In the genomic region with DNA sequence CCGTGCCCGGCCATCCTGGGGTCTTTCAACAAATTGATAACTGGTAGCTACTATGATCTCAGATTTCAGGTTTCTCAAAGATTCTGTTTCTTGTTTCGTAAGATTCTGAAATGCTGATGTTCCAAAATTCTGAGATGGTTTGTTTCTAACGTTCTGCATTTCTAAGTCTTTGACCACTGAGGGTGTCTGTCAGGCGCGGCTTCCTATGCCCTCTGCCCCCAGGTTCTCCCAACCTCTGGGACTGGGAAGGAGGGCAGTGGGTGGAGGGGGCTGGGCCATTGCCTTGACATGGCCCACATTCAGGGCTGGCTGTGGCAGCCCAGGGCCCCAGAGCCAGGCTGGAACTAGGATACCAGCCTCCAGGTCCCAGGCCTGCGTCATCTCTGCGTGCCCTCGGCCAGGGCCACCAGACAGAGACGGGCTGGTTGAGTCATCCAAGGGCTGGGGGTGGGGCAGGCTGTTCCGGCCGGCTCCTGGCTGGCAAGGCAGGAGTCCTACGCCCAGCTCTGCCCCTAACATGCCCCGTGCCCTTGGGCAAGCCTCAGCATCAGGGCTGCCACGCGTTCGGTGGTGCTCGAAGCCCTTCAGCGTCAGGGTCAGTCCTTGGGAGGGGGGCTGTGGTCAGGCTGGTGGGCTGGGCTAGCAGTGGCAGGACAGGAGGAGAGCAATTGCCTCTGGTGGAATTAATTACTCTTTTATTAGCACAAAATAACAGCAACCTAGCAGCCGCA, we compare ENCODE assay signal across 8 cellular contexts. TPM values are rescaled to one million over a fixed set of nuclear protein-coding genes. Genes with fewer than 3 reads are reported as not detected.
DNase-seq lines count a peak whose midpoint lies in the region; ATAC-seq, FAIRE-seq and TF ChIP-seq lines count a peak whose summit lies in the region.

No MANE protein-coding gene starts in this region.

- FAIRE-seq in keratinocyte (lab: Jason Lieb, UNC), result peak; percentile 26

- peak overlapping the region; percentile 58 for H3K9ac ChIP-seq in keratinocyte (ENCODE audit: control insufficient read depth, extremely low read depth, insufficient read depth, low read length)

- peak; percentile 90 for DNase-seq in BE2C
- DNase-seq in keratinocyte (ENCODE audit: low read depth, low spot score), result no peak
- DNase-seq in stimulated activated naive CD8-positive, alpha-beta T cell treated with anti-CD3 and anti-CD28 coated beads, Interleukin-15, amount 100 ng/mL, for 72 hours, result no peak
- no peak for DNase-seq in KG1 (lab: John Stamatoyannopoulos, UW)

- H3K4me2 ChIP-seq in keratinocyte (ENCODE audit: control insufficient read depth, extremely low read depth, insufficient read depth, low read depth, low read length), result peak overlapping the region; percentile 60

- peak overlapping the region; percentile 89 to 96 (median 96) for H3K27ac Mint-ChIP-seq in IgD-negative memory B cell
- peak overlapping the region in 1 of 2 donors; percentile 99 for H3K27ac Mint-ChIP-seq in stimulated activated naive CD8-positive, alpha-beta T cell treated with anti-CD3 and anti-CD28 coated beads, Interleukin-15, amount 100 ng/mL, for 72 hours

- TF ChIP-seq CTCF in BE2C (IDR thresholded peaks at IDR 0.05; ENCODE audit: low read depth, low read length), result no peak
- TF ChIP-seq CTCF in keratinocyte (optimal IDR thresholded peaks at IDR 0.05 in 1 of 3, IDR thresholded peaks at IDR 0.05 in 1 of 3, conservative IDR thresholded peaks at IDR 0.05 in 1 of 3; ENCODE audit: extremely low read depth in 1 of 3, insufficient read depth in 2 of 3, low read length in 3 of 3), result no peak

- no peaks in the 10 kb centered on the region for H3K36me3 Mint-ChIP-seq in IgD-negative memory B cell

- H3K79me2 ChIP-seq in keratinocyte (ENCODE audit: control insufficient read depth, insufficient read depth, low read length), result no peaks in the 10 kb centered on the region

- dilution Hi-C loops in keratinocyte (cut with MboI; ENCODE audit: extremely low pct_ligation_motif_present, low sequenced_read_pairs), result no loop called here

- H3K9me3 ChIP-seq in BE2C (no peaks in the 10 kb centered on the region), keratinocyte (ENCODE audit: control insufficient read depth, low read depth, low read length) (no peaks in the 10 kb centered on the region)

- H2AFZ ChIP-seq in keratinocyte (ENCODE audit: control insufficient read depth, low read length), result peak overlapping the region; percentile 64

- H3K4me1 Mint-ChIP-seq in IgD-negative memory B cell, result peaks cover 22 to 34% (median 34%) of the 10 kb centered on the region in 3 donors
- H3K4me1 Mint-ChIP-seq in stimulated activated naive CD8-positive, alpha-beta T cell treated with anti-CD3 and anti-CD28 coated beads, Interleukin-15, amount 100 ng/mL, for 72 hours, result peaks cover 55% of the 10 kb centered on the region

- H3K4me1 ChIP-seq in BE2C, result peaks cover 8% of the 10 kb centered on the region
- peaks cover 25% of the 10 kb centered on the region for H3K4me1 ChIP-seq in keratinocyte (ENCODE audit: control insufficient read depth, extremely low read depth, insufficient read depth, low read length)

- H3K9me3 Mint-ChIP-seq in IgD-negative memory B cell, result no peaks in the 10 kb centered on the region
- H3K9me3 Mint-ChIP-seq in stimulated activated naive CD8-positive, alpha-beta T cell treated with anti-CD3 and anti-CD28 coated beads, Interleukin-15, amount 100 ng/mL, for 72 hours, result no peaks in the 10 kb centered on the region

- H3K36me3 ChIP-seq in BE2C (no peaks in the 10 kb centered on the region), keratinocyte (ENCODE audit: control insufficient read depth in 2 of 2, extremely low read depth in 1 of 2, insufficient read depth in 2 of 2, low read length in 2 of 2) (peaks cover 0 to 5% of the 10 kb centered on the region in 2 experiments)

- H3K4me3 ChIP-seq in BE2C (ENCODE audit: low read depth, low read length), result peak overlapping the region; percentile 72
- no peak overlapping the region for H3K4me3 ChIP-seq in keratinocyte (ENCODE audit: control insufficient read depth in 2 of 3, extremely low read depth in 1 of 3, insufficient read depth in 2 of 3, low read depth in 1 of 3, low read length in 3 of 3)

- no peaks in the 10 kb centered on the region for H4K20me1 ChIP-seq in keratinocyte (ENCODE audit: control insufficient read depth, extremely low read depth, insufficient read depth, low read length)

- no peaks in the 10 kb centered on the region for H3K27me3 ChIP-seq in BE2C
- no peaks in the 10 kb centered on the region for H3K27me3 ChIP-seq in keratinocyte (ENCODE audit: control insufficient read depth, extremely low read depth, insufficient read depth, low read length)

- H3K9me1 ChIP-seq in keratinocyte (ENCODE audit: control insufficient read depth, extremely low read depth, insufficient read depth, low read length), result no peaks in the 10 kb centered on the region

- H3K27ac ChIP-seq in angular gyrus (ENCODE audit: low read depth, low read length), result peak overlapping the region; percentile 78
- H3K27ac ChIP-seq in keratinocyte (ENCODE audit: control insufficient read depth, insufficient read depth, low read length), result peak overlapping the region; percentile 79

- H3K4me3 Mint-ChIP-seq in IgD-negative memory B cell, result peak overlapping the region; percentile 86 to 96 (median 93)
- H3K4me3 Mint-ChIP-seq in stimulated activated naive CD8-positive, alpha-beta T cell treated with anti-CD3 and anti-CD28 coated beads, Interleukin-15, amount 100 ng/mL, for 72 hours, result peak overlapping the region; percentile 92 to 98

- no peak for ATAC-seq in stimulated activated naive CD8-positive, alpha-beta T cell treated with anti-CD3 and anti-CD28 coated beads, Interleukin-15, amount 100 ng/mL, for 72 hours
- no peak for ATAC-seq in GM21576 (IDR thresholded peaks at IDR 0.05; ENCODE audit: unreplicated experiment)
- ATAC-seq in GM19023 (IDR thresholded peaks at IDR 0.05; ENCODE audit: unreplicated experiment), result no peak

- no peaks in the 10 kb centered on the region for H3K27me3 Mint-ChIP-seq in IgD-negative memory B cell
- H3K27me3 Mint-ChIP-seq in stimulated activated naive CD8-positive, alpha-beta T cell treated with anti-CD3 and anti-CD28 coated beads, Interleukin-15, amount 100 ng/mL, for 72 hours, result no peaks in the 10 kb centered on the region

RNA-seq across cellular contexts. Expression of a gene that starts 5.2 kb away (rescaled TPM):
- 36.5 TPM for polyA plus RNA-seq in BE2C (2012; ENCODE audit: insufficient read depth, insufficient read length, low read depth)
- polyA plus RNA-seq in IgD-negative memory B cell (272 TPM), keratinocyte (24.7 to 71.1 TPM (median 40.4 TPM) in 3 replicates)
- 10.7 TPM for polyA plus RNA-seq in keratinocyte (2011; ENCODE audit: low read depth)
- polyA plus RNA-seq in keratinocyte (2011; cell fraction: cytosol; rRNA removed), result 27.0 and 78.9 TPM in 2 replicates
- polyA plus RNA-seq in keratinocyte (2011; cell fraction: nucleus; rRNA removed), result 37.4 and 52.6 TPM in 2 replicates
- 42.7 and 77.6 TPM in 2 replicates for polyA plus RNA-seq in keratinocyte (2012; ENCODE audit: low replicate concordance)
- polyA minus RNA-seq in keratinocyte, result 7.9 to 18.5 TPM (median 12.6 TPM) in 3 replicates
- polyA minus RNA-seq in keratinocyte (2011; cell fraction: cytosol; rRNA and poly(A)+ RNA removed), result 43.0 TPM
- 6.6 and 11.0 TPM in 2 replicates for polyA minus RNA-seq in keratinocyte (2011; cell fraction: nucleus; rRNA and poly(A)+ RNA removed)

RNA-seq across cellular contexts. Expression of a gene that starts 8.7 kb away (rescaled TPM):
- 0.59 TPM for polyA plus RNA-seq in BE2C (2012; ENCODE audit: insufficient read depth, insufficient read length, low read depth)
- polyA plus RNA-seq in IgD-negative memory B cell (3.9 TPM), keratinocyte (not detected in 3 replicates)
- 0.10 TPM for polyA plus RNA-seq in keratinocyte (2011; ENCODE audit: low read depth)
- polyA plus RNA-seq in keratinocyte (2011; cell fraction: cytosol; rRNA removed), result not detected in 2 replicates
- polyA plus RNA-seq in keratinocyte (2011; cell fraction: nucleus; rRNA removed), result not detected in 2 replicates
- polyA plus RNA-seq in keratinocyte (2012; ENCODE audit: low replicate concordance), result not detected in 2 replicates
- not detected in 3 replicates for polyA minus RNA-seq in keratinocyte
- not detected for polyA minus RNA-seq in keratinocyte (2011; cell fraction: cytosol; rRNA and poly(A)+ RNA removed)
- polyA minus RNA-seq in keratinocyte (2011; cell fraction: nucleus; rRNA and poly(A)+ RNA removed), result not detected in 2 replicates

RNA-seq across cellular contexts. Expression of a gene that starts 11.3 kb away (rescaled TPM):
- polyA plus RNA-seq in BE2C (2012; ENCODE audit: insufficient read depth, insufficient read length, low read depth), result not detected
- polyA plus RNA-seq in IgD-negative memory B cell (1.8 TPM), keratinocyte (not detected in 3 replicates)
- not detected for polyA plus RNA-seq in keratinocyte (2011; ENCODE audit: low read depth)
- polyA plus RNA-seq in keratinocyte (2011; cell fraction: cytosol; rRNA removed), result not detected in 2 replicates
- polyA plus RNA-seq in keratinocyte (2011; cell fraction: nucleus; rRNA removed), result not detected in 2 replicates
- not detected in 2 replicates for polyA plus RNA-seq in keratinocyte (2012; ENCODE audit: low replicate concordance)
- polyA minus RNA-seq in keratinocyte, result not detected in 3 replicates
- polyA minus RNA-seq in keratinocyte (2011; cell fraction: cytosol; rRNA and poly(A)+ RNA removed), result not detected
- not detected in 2 replicates for polyA minus RNA-seq in keratinocyte (2011; cell fraction: nucleus; rRNA and poly(A)+ RNA removed)

RNA-seq across cellular contexts. Expression of a gene that starts 19.0 kb away (rescaled TPM):
- 218 TPM for polyA plus RNA-seq in BE2C (2012; ENCODE audit: insufficient read depth, insufficient read length, low read depth)
- polyA plus RNA-seq in IgD-negative memory B cell (158 TPM), keratinocyte (32.5 to 42.9 TPM (median 35.3 TPM) in 3 replicates)
- polyA plus RNA-seq in keratinocyte (2011; ENCODE audit: low read depth), result 35.4 TPM
- 25.8 and 44.9 TPM in 2 replicates for polyA plus RNA-seq in keratinocyte (2011; cell fraction: cytosol; rRNA removed)
- 26.3 and 35.1 TPM in 2 replicates for polyA plus RNA-seq in keratinocyte (2011; cell fraction: nucleus; rRNA removed)
- 34.4 and 36.4 TPM in 2 replicates for polyA plus RNA-seq in keratinocyte (2012; ENCODE audit: low replicate concordance)
- 19.2 to 23.7 TPM (median 22.6 TPM) in 3 replicates for polyA minus RNA-seq in keratinocyte
- polyA minus RNA-seq in keratinocyte (2011; cell fraction: cytosol; rRNA and poly(A)+ RNA removed), result 26.3 TPM
- 10.3 and 11.4 TPM in 2 replicates for polyA minus RNA-seq in keratinocyte (2011; cell fraction: nucleus; rRNA and poly(A)+ RNA removed)

RNA-seq across cellular contexts. Expression of a gene that starts 20.6 kb away (rescaled TPM):
- polyA plus RNA-seq in BE2C (2012; ENCODE audit: insufficient read depth, insufficient read length, low read depth), result 182 TPM
- polyA plus RNA-seq in IgD-negative memory B cell (19.9 TPM), keratinocyte (49.2 to 91.4 TPM (median 58.5 TPM) in 3 replicates)
- polyA plus RNA-seq in keratinocyte (2011; ENCODE audit: low read depth), result 26.4 TPM
- 30.5 and 97.4 TPM in 2 replicates for polyA plus RNA-seq in keratinocyte (2011; cell fraction: cytosol; rRNA removed)
- 61.6 and 70.1 TPM in 2 replicates for polyA plus RNA-seq in keratinocyte (2011; cell fraction: nucleus; rRNA removed)
- 46.1 and 68.2 TPM in 2 replicates for polyA plus RNA-seq in keratinocyte (2012; ENCODE audit: low replicate concordance)
- polyA minus RNA-seq in keratinocyte, result 53.2 to 94.1 TPM (median 66.5 TPM) in 3 replicates
- 147 TPM for polyA minus RNA-seq in keratinocyte (2011; cell fraction: cytosol; rRNA and poly(A)+ RNA removed)
- polyA minus RNA-seq in keratinocyte (2011; cell fraction: nucleus; rRNA and poly(A)+ RNA removed), result 34.1 and 41.6 TPM in 2 replicates
